ENCODE assay signal across 17 cellular contexts in genomic region chr4:177728361-177729152, GRCh38.
A peak's percentile ranks its signal among the peaks of the same experiment; 100 is the strongest.
DNase-seq lines count a peak whose midpoint lies in the region; ATAC-seq and TF ChIP-seq lines count a peak whose summit lies in the region.
"Had no signal": no experiment of that assay in that cellular context is flagged by ENCODE, and none has a peak within 500 bp of the region (broad histone marks: within the 10 kb centered on the region; RNA-seq: fewer than 3 reads in every experiment).

No MANE protein-coding gene starts in this region.

- H3K36me3 Mint-ChIP-seq in activated naive CD8-positive, alpha-beta T cell treated with anti-CD3 and anti-CD28 coated beads for 36 hours = peaks cover 2% of the 10 kb centered on the region

- H3K4me3 ChIP-seq in MG63 = no peak overlapping the region
- H3K4me3 ChIP-seq in vagina = no peak overlapping the region
- H3K4me3 ChIP-seq: gastrocnemius medialis, HAP-1, upper lobe of right lung had no signal

- no peak overlapping the region for H3K4me3 Mint-ChIP-seq in activated naive CD8-positive, alpha-beta T cell treated with anti-CD3 and anti-CD28 coated beads for 36 hours
- H3K4me3 Mint-ChIP-seq: effector memory CD8-positive, alpha-beta T cell had no signal

- H3K27ac ChIP-seq in vagina = no peak overlapping the region
- H3K27ac ChIP-seq: brain microvascular endothelial cell, gastrocnemius medialis, upper lobe of right lung had no signal

- no peaks in the 10 kb centered on the region for H3K36me3 ChIP-seq in MG63
- no peaks in the 10 kb centered on the region for H3K36me3 ChIP-seq in vagina
- H3K36me3 ChIP-seq: brain microvascular endothelial cell, gastrocnemius medialis, HAP-1, upper lobe of right lung had no signal

- H3K27ac Mint-ChIP-seq in activated naive CD8-positive, alpha-beta T cell treated with anti-CD3 and anti-CD28 coated beads for 36 hours = no peak overlapping the region
- H3K27ac Mint-ChIP-seq: activated T-helper 2 cell treated with anti-CD3 and anti-CD28 coated beads, Interferon-gamma antibody, Interleukin-2, Interleukin-4, amounts not matched to agents 10 μg/mL and 5 μg/mL and 100 μg/mL, durations not matched to agents 14 hours and 24 hours and 36 hours; effector memory CD8-positive, alpha-beta T cell had no signal

- intact Hi-C loops in vagina (cut with DNase I) = no loop called here

- DNase-seq in DMS53 treated with DMSO at 0.1 percent for 48 hours (lab: John Stamatoyannopoulos, UW; ENCODE audit: unreplicated experiment) (peak; percentile 61), MG63 (peak; percentile 22), kidney tubule cell (ENCODE audit: low spot score) (peak; percentile 72), vagina (ENCODE audit: extremely low spot score in 2 of 2) (no peak)
- no peak for DNase-seq in activated naive CD8-positive, alpha-beta T cell treated with anti-CD3 and anti-CD28 coated beads for 36 hours
- DNase-seq in stimulated activated CD8-positive, alpha-beta memory T cell treated with anti-CD3 and anti-CD28 coated beads, Interleukin-4, amount 100 ng/mL, for 48 hours = no peak
- DNase-seq: activated CD4-positive, alpha-beta T cell treated with anti-CD3 and anti-CD28 coated beads, Interleukin-2, amount 50 U/mL, for 48 hours; brain microvascular endothelial cell; DND-41; effector memory CD8-positive, alpha-beta T cell; gastrocnemius medialis; OCI-M1; upper lobe of right lung had no signal

- H3K27me3 Mint-ChIP-seq in activated naive CD8-positive, alpha-beta T cell treated with anti-CD3 and anti-CD28 coated beads for 36 hours = peaks cover 9% of the 10 kb centered on the region
- H3K27me3 Mint-ChIP-seq: effector memory CD8-positive, alpha-beta T cell had no signal

- ATAC-seq in SK-N-SH treated with all-trans-retinoic acid at 6 μM for 48 hours (peak; percentile 89), GM21515 (IDR thresholded peaks at IDR 0.05; ENCODE audit: unreplicated experiment) (no peak)
- ATAC-seq: effector memory CD8-positive, alpha-beta T cell; gastrocnemius medialis; upper lobe of right lung had no signal

- TF ChIP-seq CTCF in vagina (IDR thresholded peaks at IDR 0.05) = no peak

- no peaks in the 10 kb centered on the region for H3K4me1 ChIP-seq in vagina
- H3K4me1 ChIP-seq: gastrocnemius medialis, HAP-1, upper lobe of right lung had no signal

- no peak for TF ChIP-seq POLR2A in vagina (IDR thresholded peaks at IDR 0.05)

- no peaks in the 10 kb centered on the region for H3K27me3 ChIP-seq in MG63
- no peaks in the 10 kb centered on the region for H3K27me3 ChIP-seq in vagina
- H3K27me3 ChIP-seq: brain microvascular endothelial cell, gastrocnemius medialis, upper lobe of right lung had no signal

- no peaks in the 10 kb centered on the region for H3K9me3 ChIP-seq in MG63
- no peaks in the 10 kb centered on the region for H3K9me3 ChIP-seq in vagina
- H3K9me3 ChIP-seq: gastrocnemius medialis, HAP-1, upper lobe of right lung had no signal

- H3K4me1 Mint-ChIP-seq in activated naive CD8-positive, alpha-beta T cell treated with anti-CD3 and anti-CD28 coated beads for 36 hours = no peaks in the 10 kb centered on the region

- peaks cover 4% of the 10 kb centered on the region for H3K9me3 Mint-ChIP-seq in activated naive CD8-positive, alpha-beta T cell treated with anti-CD3 and anti-CD28 coated beads for 36 hours
- H3K9me3 Mint-ChIP-seq: activated T-helper 2 cell treated with anti-CD3 and anti-CD28 coated beads, Interferon-gamma antibody, Interleukin-2, Interleukin-4, amounts not matched to agents 10 μg/mL and 5 μg/mL and 100 μg/mL, durations not matched to agents 14 hours and 24 hours and 36 hours had no signal

TF ChIP-seq in SK-N-SH treated with all-trans-retinoic acid at 6 μM for 48 hours, 23 proteins besides CTCF, POLR2A, EP300 and RAD21:
- no peak for TF ChIP-seq ZNF8 (CRISPR knock-in tag; IDR thresholded peaks at IDR 0.05)
- TF ChIP-seq CSDC2 (CRISPR knock-in tag; IDR thresholded peaks at IDR 0.05) = 0 out of 2 replicates have a peak, but pooled peaks have one; percentile 37

Comparison
In these comparisons a context has a peak if more than half of its experiments do, and no peak if none do; other contexts are left out.
1. DNase-seq: peak in DMS53 treated with DMSO at 0.1 percent for 48 hours (single experiment), MG63 (single experiment) and kidney tubule cell (single experiment); none in activated naive CD8-positive, alpha-beta T cell treated with anti-CD3 and anti-CD28 coated beads for 36 hours (single experiment), stimulated activated CD8-positive, alpha-beta memory T cell treated with anti-CD3 and anti-CD28 coated beads, Interleukin-4, amount 100 ng/mL, for 48 hours (single experiment) and vagina (0 of 2).